ENCODE assay signal across 11 cellular contexts in the genomic region with DNA sequence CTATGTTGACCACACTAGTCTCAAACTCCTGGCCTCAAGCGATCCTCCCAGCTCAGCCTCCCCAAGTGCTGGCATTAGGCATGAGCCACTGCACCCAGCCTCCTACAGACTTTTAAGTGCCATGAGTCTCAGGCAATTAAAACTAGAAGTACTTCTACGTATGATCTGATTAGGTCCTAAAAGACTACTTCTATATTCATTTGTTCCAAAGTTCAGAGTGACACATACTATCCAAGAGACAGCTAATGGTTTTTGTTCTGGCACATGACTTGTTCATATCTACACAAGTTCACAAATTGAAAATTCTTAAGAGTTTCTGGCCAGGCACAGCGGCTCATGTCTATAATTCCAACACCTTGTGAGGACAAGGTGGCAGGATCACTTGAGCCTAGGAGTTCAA.
"Had no signal": no experiment of that assay in that cellular context is flagged by ENCODE, and none has a peak within 500 bp of the region (broad histone marks: within the 10 kb centered on the region; RNA-seq: fewer than 3 reads in every experiment).

No MANE protein-coding gene starts in this region.

- H3K27me3 Mint-ChIP-seq: activated naive CD4-positive, alpha-beta T cell treated with anti-CD3 and anti-CD28 coated beads, Interleukin-2, amount 10 ng/mL, durations not matched to agents 7 days and 5 days; progenitor cell of endocrine pancreas had no signal

- DNase-seq: activated CD4-positive, CD25-positive, alpha-beta regulatory T cell treated with anti-CD3 and anti-CD28 coated beads, Interleukin-2, amount 50 U/mL, for 72 hours; activated naive CD4-positive, alpha-beta T cell treated with anti-CD3 and anti-CD28 coated beads, Interleukin-2, amount 10 ng/mL, durations not matched to agents 7 days and 5 days; aorta; dorsolateral prefrontal cortex; natural killer cell; nucleus accumbens; right cardiac atrium; SJCRH30; tibial artery had no signal

- H3K36me3 ChIP-seq: breast epithelium, SJCRH30, tibial artery had no signal

- H3K4me3 Mint-ChIP-seq: activated naive CD4-positive, alpha-beta T cell treated with anti-CD3 and anti-CD28 coated beads, Interleukin-2, amount 10 ng/mL, durations not matched to agents 7 days and 5 days; natural killer cell had no signal

- H3K27ac ChIP-seq: breast epithelium, dorsolateral prefrontal cortex, SJCRH30, tibial artery had no signal

- H3K9me3 ChIP-seq: breast epithelium, SJCRH30, tibial artery had no signal

- ATAC-seq: natural killer cell, right cardiac atrium had no signal

- H3K27ac Mint-ChIP-seq: activated naive CD4-positive, alpha-beta T cell treated with anti-CD3 and anti-CD28 coated beads, Interleukin-2, amount 10 ng/mL, durations not matched to agents 7 days and 5 days; progenitor cell of endocrine pancreas had no signal

- H3K27me3 ChIP-seq: breast epithelium, dorsolateral prefrontal cortex, SJCRH30, tibial artery had no signal

- H3K4me3 ChIP-seq: breast epithelium, dorsolateral prefrontal cortex, SJCRH30, tibial artery had no signal

- H3K9me3 Mint-ChIP-seq: activated naive CD4-positive, alpha-beta T cell treated with anti-CD3 and anti-CD28 coated beads, Interleukin-2, amount 10 ng/mL, durations not matched to agents 7 days and 5 days; natural killer cell had no signal

- H3K36me3 Mint-ChIP-seq: natural killer cell had no signal
